ENCODE assay signal across 25 cellular contexts in genomic region chr15:48578965-48579364, GRCh38.
"Had no signal": no experiment of that assay in that cellular context is flagged by ENCODE, and none has a peak within 500 bp of the region (broad histone marks: within the 10 kb centered on the region; RNA-seq: fewer than 3 reads in every experiment).

No MANE protein-coding gene starts in this region.

- H3K36me3 Mint-ChIP-seq: activated naive CD8-positive, alpha-beta T cell had no signal

- H3K27me3 ChIP-seq: MG63 had no signal

- H3K9me3 Mint-ChIP-seq: activated CD4-positive, alpha-beta memory T cell treated with anti-CD3 and anti-CD28 coated beads, Interleukin-2, amount 10 ng/mL, durations not matched to agents 7 days and 5 days; activated naive CD4-positive, alpha-beta T cell treated with anti-CD3 and anti-CD28 coated beads for 36 hours; activated T-helper 17 cell treated with anti-CD3 and anti-CD28 coated beads, Interleukin-2, amount 50 U/mL, for 72 hours had no signal

- DNase-seq: activated CD4-positive, alpha-beta memory T cell treated with anti-CD3 and anti-CD28 coated beads, Interleukin-2, amount 10 ng/mL, durations not matched to agents 7 days and 5 days; activated CD4-positive, alpha-beta T cell treated with anti-CD3 and anti-CD28 coated beads for 36 hours; activated CD4-positive, alpha-beta T cell treated with anti-CD3 and anti-CD28 coated beads, Interleukin-2, amount 50 U/mL, for 1 hour; activated gamma-delta T cell; activated naive CD4-positive, alpha-beta T cell treated with anti-CD3 and anti-CD28 coated beads for 36 hours; activated T-cell treated with anti-CD3 and anti-CD28 coated beads for 4 hours; activated T-cell treated with anti-CD3 and anti-CD28 coated beads, Interleukin-2, amount 50 U/mL, for 48 hours; anterior cingulate cortex; MG63; NCI-H1105; NCI-H1436; NCI-H1694 treated with DMSO at 0.1 percent for 48 hours; NCI-H2081; NCI-H446 treated with DMSO at 0.1 percent for 48 hours; NCI-H524 treated with DMSO at 0.1 percent for 48 hours; NCI-H774; OCI-M1; RPMI8226; SK-N-SH; T-helper 1 cell; WERI-Rb-1 had no signal

- H3K4me3 Mint-ChIP-seq: activated CD4-positive, alpha-beta memory T cell treated with anti-CD3 and anti-CD28 coated beads, Interleukin-2, amount 10 ng/mL, durations not matched to agents 7 days and 5 days; activated CD4-positive, alpha-beta T cell treated with anti-CD3 and anti-CD28 coated beads for 36 hours; activated naive CD4-positive, alpha-beta T cell treated with anti-CD3 and anti-CD28 coated beads for 36 hours; activated naive CD8-positive, alpha-beta T cell; activated T-helper 17 cell treated with anti-CD3 and anti-CD28 coated beads, Interleukin-2, amount 50 U/mL, for 72 hours had no signal

- H3K27ac Mint-ChIP-seq: activated CD4-positive, alpha-beta memory T cell treated with anti-CD3 and anti-CD28 coated beads, Interleukin-2, amount 10 ng/mL, durations not matched to agents 7 days and 5 days; activated CD4-positive, alpha-beta T cell treated with anti-CD3 and anti-CD28 coated beads for 36 hours; activated naive CD4-positive, alpha-beta T cell treated with anti-CD3 and anti-CD28 coated beads for 36 hours; activated naive CD8-positive, alpha-beta T cell; activated T-helper 17 cell treated with anti-CD3 and anti-CD28 coated beads, Interleukin-2, amount 50 U/mL, for 72 hours had no signal

- H3K36me3 ChIP-seq: WERI-Rb-1 had no signal

- H3K27me3 Mint-ChIP-seq: activated CD4-positive, alpha-beta memory T cell treated with anti-CD3 and anti-CD28 coated beads, Interleukin-2, amount 10 ng/mL, durations not matched to agents 7 days and 5 days; activated naive CD8-positive, alpha-beta T cell had no signal

- H3K27ac ChIP-seq: WERI-Rb-1 had no signal

- ATAC-seq: activated CD4-positive, alpha-beta T cell treated with anti-CD3 and anti-CD28 coated beads for 36 hours; activated T-helper 17 cell treated with anti-CD3 and anti-CD28 coated beads, Interleukin-2, amount 50 U/mL, for 72 hours; Panc1; Right ventricle myocardium inferior had no signal

- H3K9ac ChIP-seq: SK-N-SH had no signal

- H3K4me3 ChIP-seq: MG63 had no signal

- H3K9me3 ChIP-seq: MG63, SK-N-SH had no signal

- H3K4me1 Mint-ChIP-seq: activated CD4-positive, alpha-beta memory T cell treated with anti-CD3 and anti-CD28 coated beads, Interleukin-2, amount 10 ng/mL, durations not matched to agents 7 days and 5 days; activated CD4-positive, alpha-beta T cell treated with anti-CD3 and anti-CD28 coated beads for 36 hours; activated T-helper 17 cell treated with anti-CD3 and anti-CD28 coated beads, Interleukin-2, amount 50 U/mL, for 72 hours had no signal
